ENCODE assay signal across 9 cellular contexts in the genomic region with DNA sequence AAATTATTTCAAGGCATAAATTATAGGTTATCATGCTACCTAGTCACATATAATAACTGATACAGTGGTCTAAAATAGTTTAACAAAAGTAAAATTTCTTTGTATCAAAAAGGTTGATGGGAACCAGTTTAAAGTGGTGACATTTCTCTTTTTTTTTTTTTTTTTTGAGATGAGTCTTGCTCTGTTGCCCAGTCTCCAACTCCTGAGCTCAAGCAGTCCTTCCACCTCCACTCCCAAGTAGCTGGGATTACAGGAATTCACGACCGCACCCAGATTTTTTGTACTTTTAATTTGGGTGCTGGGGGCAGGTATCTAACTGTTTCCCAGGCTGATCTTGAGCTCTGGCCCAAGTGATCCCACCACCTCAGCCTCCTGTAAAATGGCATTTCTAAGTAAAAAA. TPM values are rescaled to one million over a fixed set of nuclear protein-coding genes. Genes with fewer than 3 reads are reported as not detected.
DNase-seq lines count a peak whose midpoint lies in the region; ATAC-seq and TF ChIP-seq lines count a peak whose summit lies in the region.
"Had no signal": no experiment of that assay in that cellular context is flagged by ENCODE, and none has a peak within 500 bp of the region (broad histone marks: within the 10 kb centered on the region; RNA-seq: fewer than 3 reads in every experiment).

No MANE protein-coding gene starts in this region.

- H3K27me3 ChIP-seq in right atrium auricular region (no peaks in the 10 kb centered on the region), body of pancreas (no peaks in the 10 kb centered on the region), mucosa of rectum (ENCODE audit: control insufficient read depth in 2 of 2, insufficient read depth in 2 of 2, low read length in 2 of 2) (no peaks in the 10 kb centered on the region), uterus (no peaks in the 10 kb centered on the region)

- TF ChIP-seq POLR2A in body of pancreas (IDR thresholded peaks at IDR 0.05) (no peak), uterus (IDR thresholded peaks at IDR 0.05) (no peak)

- H3K4me3 ChIP-seq in right atrium auricular region (peak overlapping the region; percentile 67 to 74), body of pancreas (peak overlapping the region in 1 of 2 donors; percentile 77), mucosa of rectum (ENCODE audit: low read length in 2 of 2) (peak overlapping the region; percentile 86 to 87), uterus (peak overlapping the region; percentile 67 to 70)

- DNase-seq in right atrium auricular region (ENCODE audit: low spot score) (no peak), Right ventricle myocardium inferior (ENCODE audit: missing footprints) (no peak), body of pancreas (no peak), uterus (no peak), NCI-H446 treated with DMSO at 0.1 percent for 48 hours (lab: John Stamatoyannopoulos, UW) (no peak)
- DNase-seq: DMS153 had no signal

- H3K36me3 ChIP-seq in right atrium auricular region (no peaks in the 10 kb centered on the region), body of pancreas (replicated peaks in 1 of 2; ENCODE audit: insufficient read depth in 1 of 2, low read depth in 2 of 2) (no peaks in the 10 kb centered on the region), mucosa of rectum (ENCODE audit: control insufficient read depth in 2 of 2, insufficient read depth in 2 of 2, low read length in 2 of 2) (no peaks in the 10 kb centered on the region), uterus (no peaks in the 10 kb centered on the region)

- H3K27ac ChIP-seq in right atrium auricular region, result peak overlapping the region; percentile 96
- H3K27ac ChIP-seq in body of pancreas, result peak overlapping the region in 3 of 4 donors; percentile 84 to 98 (median 96)
- H3K27ac ChIP-seq in mucosa of rectum (ENCODE audit: low read depth in 2 of 2, low read length in 2 of 2), result peak overlapping the region; percentile 95 to 98
- peak overlapping the region; percentile 92 to 95 for H3K27ac ChIP-seq in uterus

- H3K9me3 ChIP-seq in right atrium auricular region, result no peaks in the 10 kb centered on the region
- no peaks in the 10 kb centered on the region for H3K9me3 ChIP-seq in body of pancreas
- H3K9me3 ChIP-seq in mucosa of rectum (ENCODE audit: control insufficient read depth in 2 of 2, low read length in 2 of 2), result no peaks in the 10 kb centered on the region
- no peaks in the 10 kb centered on the region for H3K9me3 ChIP-seq in uterus

- peaks cover 0 to 10% of the 10 kb centered on the region in 2 donors for H3K4me1 ChIP-seq in right atrium auricular region
- H3K4me1 ChIP-seq in body of pancreas, result peaks cover 22% of the 10 kb centered on the region
- H3K4me1 ChIP-seq in mucosa of rectum (ENCODE audit: control insufficient read depth in 2 of 2, insufficient read depth in 2 of 2, low read length in 2 of 2), result peaks cover 0 to 6% of the 10 kb centered on the region in 2 donors
- no peaks in the 10 kb centered on the region for H3K4me1 ChIP-seq in uterus

- ATAC-seq in Right ventricle myocardium inferior (no peak), body of pancreas (no peak), GM19035 (IDR thresholded peaks at IDR 0.05; ENCODE audit: unreplicated experiment) (no peak), GM18520 (IDR thresholded peaks at IDR 0.05; ENCODE audit: unreplicated experiment) (no peak)

- peak overlapping the region; percentile 93 to 98 for H3K9ac ChIP-seq in mucosa of rectum (ENCODE audit: low read depth in 1 of 2, low read length in 2 of 2)

- no peak for TF ChIP-seq CTCF in right atrium auricular region (IDR thresholded peaks at IDR 0.05)
- TF ChIP-seq CTCF in body of pancreas (IDR thresholded peaks at IDR 0.05), result no peak
- TF ChIP-seq CTCF in uterus (IDR thresholded peaks at IDR 0.05), result no peak

- intact Hi-C loops in Right ventricle myocardium inferior (cut with DNase I), result loop anchor here (10.0 kb wide), 1 partner anchor 124 kb away; no protein-coding TSS in a partner anchor
- intact Hi-C loops in body of pancreas (cut with DNase I), result no loop called here
- intact Hi-C loops in uterus (cut with DNase I; ENCODE audit: low total_unique reads), result no loop called here

- whole genome bisulfite sequencing in body of pancreas, 2 donors, result 85 to 88% methylated on average over 2 of the region's 2 CpGs

RNA-seq across cellular contexts. Expression of a gene that starts 1.0 kb away (rescaled TPM):
- total RNA-seq in right atrium auricular region, result 1 to 10 TPM; 3.6 to 3.9 TPM
- total RNA-seq in Right ventricle myocardium inferior, result 4.5 TPM
- total RNA-seq in body of pancreas, result 1 to 10 TPM; 4.2 to 7.9 TPM
- 10 to 100 TPM in 3 of 4 donors, 1 to 10 TPM in 1; 4.6 to 22.4 (median 17.0) TPM for total RNA-seq in uterus

RNA-seq across cellular contexts. Expression of a gene that starts 28.8 kb away (rescaled TPM):
- total RNA-seq in right atrium auricular region (1 to 10 TPM; 1.6 to 2.0 TPM), Right ventricle myocardium inferior (2.1 TPM), body of pancreas (1 to 10 TPM; 3.6 to 5.2 TPM), uterus (10 to 100 TPM in 2 of 4 donors, 1 to 10 TPM in 2; 1.0 to 18.5 (median 8.3) TPM)
